ENCODE assay signal across 14 cellular contexts in the genomic region with DNA sequence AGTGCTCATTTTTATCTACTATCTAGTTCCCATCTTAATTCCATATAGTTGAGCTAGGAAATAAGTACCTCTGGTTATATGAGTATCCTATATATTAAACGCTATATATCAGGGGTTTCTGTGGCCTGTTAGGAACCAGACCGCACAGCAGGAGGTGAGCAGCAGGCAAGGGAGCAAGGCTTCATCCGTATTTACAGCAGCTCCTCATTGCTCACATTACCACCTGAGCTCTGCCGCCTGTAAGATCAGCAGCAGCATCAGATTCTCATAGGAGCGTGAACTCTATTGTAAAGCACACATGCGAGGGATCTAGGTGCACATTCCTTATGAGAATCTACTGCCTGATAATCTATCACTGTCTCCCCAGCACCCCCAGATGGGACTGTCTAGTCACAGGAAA. TPM values are rescaled to one million over a fixed set of nuclear protein-coding genes. Genes with fewer than 3 reads are reported as not detected.
DNase-seq lines count a peak whose midpoint lies in the region.
"Had no signal": no experiment of that assay in that cellular context is flagged by ENCODE, and none has a peak within 500 bp of the region (broad histone marks: within the 10 kb centered on the region; RNA-seq: fewer than 3 reads in every experiment).

No MANE protein-coding gene starts in this region.

- no peak overlapping the region for H3K27ac ChIP-seq in mesendoderm (ENCODE audit: low read depth, low read length)
- H3K27ac ChIP-seq: BLaER1 had no signal

- no peak overlapping the region for H4K5ac ChIP-seq in mesendoderm (ENCODE audit: low read length)

- peaks cover 49% of the 10 kb centered on the region for H3K79me2 ChIP-seq in mesendoderm (ENCODE audit: control insufficient read depth, insufficient read depth, low read length)

- no peak overlapping the region for H4K8ac ChIP-seq in mesendoderm (ENCODE audit: low read depth, low read length)

- no peak overlapping the region for H3K18ac ChIP-seq in mesendoderm (ENCODE audit: low read length)

- no CpG with 5 or more reads among the region's 6 CpGs for WGBS in mesendoderm (ENCODE audit: extremely low coverage, insufficient coverage, low lambda C conversion rate)

- no peak overlapping the region for H3K23ac ChIP-seq in mesendoderm (ENCODE audit: low read length)

- no peak overlapping the region for H3K4me3 ChIP-seq in mesendoderm (ENCODE audit: low read length)
- H3K4me3 ChIP-seq: BLaER1 had no signal

- no peak overlapping the region for H2BK15ac ChIP-seq in mesendoderm (replicated peaks; ENCODE audit: low read depth)

- DNase-seq in DMS 273 (lab: John Stamatoyannopoulos, UW; ENCODE audit: unreplicated experiment): peak; percentile 25
- no peak for DNase-seq in DMS 273 treated with DMSO at 0.1 percent for 48 hours (lab: John Stamatoyannopoulos, UW)
- DNase-seq in COLO668 (lab: John Stamatoyannopoulos, UW; ENCODE audit: unreplicated experiment): peak; percentile 0
- DNase-seq in NCI-H69 (lab: John Stamatoyannopoulos, UW): peak; percentile 5
- DNase-seq in mesendoderm: peak; percentile 37
- no peak for DNase-seq in HCEC 1CT
- DNase-seq in NCI-H774 (lab: John Stamatoyannopoulos, UW): no peak
- DNase-seq in NCI-H1105 treated with DMSO at 0.1 percent for 48 hours (lab: John Stamatoyannopoulos, UW): no peak
- DNase-seq: 8988T, DND-41, GDM1, MM.1S, NCI-H2029 treated with DMSO at 0.1 percent for 48 hours had no signal

- H3K4ac ChIP-seq in mesendoderm (ENCODE audit: low read depth, low read length): no peak overlapping the region

- H3K4me1 ChIP-seq in mesendoderm (ENCODE audit: control insufficient read depth, low read depth, low read length): no peaks in the 10 kb centered on the region
- H3K4me1 ChIP-seq: BLaER1 had no signal

- H3K4me2 ChIP-seq in mesendoderm (ENCODE audit: low read length): no peak overlapping the region
- H3K4me2 ChIP-seq: BLaER1 had no signal

- no peak overlapping the region for H3K56ac ChIP-seq in mesendoderm (ENCODE audit: low read length)

- H3K36me3 ChIP-seq in mesendoderm (ENCODE audit: control insufficient read depth, insufficient read depth, low read length): no peaks in the 10 kb centered on the region
- H3K36me3 ChIP-seq: BLaER1 had no signal

- H3K79me1 ChIP-seq in mesendoderm (ENCODE audit: low read length): peaks cover 6% of the 10 kb centered on the region

- no peak overlapping the region for H2BK120ac ChIP-seq in mesendoderm (ENCODE audit: low read depth, low read length)

- no peak overlapping the region for H3K9ac ChIP-seq in mesendoderm (ENCODE audit: low read length)
- H3K9ac ChIP-seq: BLaER1 had no signal

- H3K27me3 ChIP-seq in mesendoderm (ENCODE audit: insufficient read depth, low read length, poor library complexity): no peaks in the 10 kb centered on the region
- H3K27me3 ChIP-seq: BLaER1 had no signal

- H2BK5ac ChIP-seq in mesendoderm (ENCODE audit: low read length): no peak overlapping the region

- H2AK5ac ChIP-seq in mesendoderm (ENCODE audit: low read length): no peak overlapping the region

RNA-seq across cellular contexts. Expression of gene GSK3B, which starts 23.0 kb away (rescaled TPM):
- polyA plus RNA-seq in mesendoderm (2013, experiment 1 of 2): 41.0 TPM
- polyA plus RNA-seq in mesendoderm (2013, experiment 2 of 2): 43.6 TPM

Comparison
In these comparisons a context has a peak if more than half of its experiments do, and no peak if none do; other contexts are left out.
1. DNase-seq: peak in DMS 273 (single experiment), COLO668 (single experiment), NCI-H69 (single experiment) and mesendoderm (single experiment); none in DMS 273 treated with DMSO at 0.1 percent for 48 hours (single experiment), HCEC 1CT (single experiment), NCI-H774 (single experiment) and NCI-H1105 treated with DMSO at 0.1 percent for 48 hours (single experiment).